In the genomic region with DNA sequence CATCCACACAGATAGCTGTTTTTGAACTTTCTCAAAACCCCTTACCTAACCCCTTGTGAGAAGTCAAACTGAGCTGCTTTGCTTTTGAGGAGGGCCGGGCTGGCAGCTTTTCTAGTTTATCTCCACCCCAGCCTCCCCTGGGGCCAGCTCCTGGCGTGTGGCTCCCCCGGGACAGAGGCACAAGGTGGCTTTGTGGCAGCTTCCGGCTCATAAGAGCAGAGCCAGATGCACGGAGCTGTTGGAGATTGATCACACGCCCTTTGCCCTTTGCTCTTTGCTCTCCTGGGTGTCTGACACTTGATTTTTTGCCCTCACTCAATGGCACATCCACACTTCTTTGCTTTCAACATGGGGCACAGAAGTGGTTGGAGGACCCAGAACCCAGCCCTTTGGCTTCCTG, we compare ENCODE assay signal across 1 cellular context.
TF ChIP-seq lines count a peak whose summit lies in the region.

No MANE protein-coding gene starts in this region.

TF ChIP-seq in GM12878, 131 proteins besides CTCF, POLR2A, EP300 and RAD21 (continues in another document):
- TF ChIP-seq SIN3A (IDR thresholded peaks at IDR 0.05; ENCODE audit: low read depth, low read length) (no peak), MTA2 (IDR thresholded peaks at IDR 0.05; ENCODE audit: low read depth) (peak; percentile 55; the same call in 1 of the 2 replicates), STAT1 (conservative IDR thresholded peaks at IDR 0.05) (no peak), HDAC2 (IDR thresholded peaks at IDR 0.05) (no peak), MEF2A (IDR thresholded peaks at IDR 0.05; ENCODE audit: insufficient read depth, low read depth, low read length) (no peak), EGR1 (IDR thresholded peaks at IDR 0.05; ENCODE audit: borderline replicate concordance in 1 of 2, low read depth in 2 of 2, low read length in 2 of 2) (no peak), RAD51 (IDR thresholded peaks at IDR 0.05) (no peak), MEF2B (IDR thresholded peaks at IDR 0.05; ENCODE audit: partially characterized antibody, poor library complexity, severe bottlenecking) (peak; percentile 95), RELA (IDR thresholded peaks at IDR 0.05; ENCODE audit: borderline replicate concordance, partially characterized antibody) (no peak), EED (IDR thresholded peaks at IDR 0.05; ENCODE audit: low read depth) (no peak), CBX5 (IDR thresholded peaks at IDR 0.05; ENCODE audit: low read depth) (no peak), ZNF24 (IDR thresholded peaks at IDR 0.05) (no peak), TBL1XR1 (IDR thresholded peaks at IDR 0.05; ENCODE audit: low read depth, low read length) (no peak), SMAD1 (IDR thresholded peaks at IDR 0.05; ENCODE audit: low read depth, partially characterized antibody) (no peak), ZNF207 (IDR thresholded peaks at IDR 0.05; ENCODE audit: borderline replicate concordance) (no peak), BCL11A (IDR thresholded peaks at IDR 0.05; ENCODE audit: low read depth, low read length) (no peak), WRNIP1 (IDR thresholded peaks at IDR 0.05; ENCODE audit: borderline replicate concordance, low read depth, low read length) (no peak), JUNB (IDR thresholded peaks at IDR 0.05) (no peak), DPF2 (IDR thresholded peaks at IDR 0.05) (no peak), RUNX3 (IDR thresholded peaks at IDR 0.05; ENCODE audit: low read length) (no peak), FOS (IDR thresholded peaks at IDR 0.05; ENCODE audit: borderline replicate concordance, extremely low read depth, insufficient read length) (no peak), IRF4 (IDR thresholded peaks at IDR 0.05; ENCODE audit: low read depth, low read length) (no peak), MTA3 (IDR thresholded peaks at IDR 0.05; ENCODE audit: borderline replicate concordance, low read length) (no peak), PML (IDR thresholded peaks at IDR 0.05; ENCODE audit: low read length) (no peak), TCF7 (IDR thresholded peaks at IDR 0.05; ENCODE audit: borderline replicate concordance) (no peak), IKZF1 (conservative IDR thresholded peaks at IDR 0.05) (peak; percentile 31; the same call in 1 of the 2 replicates), GATAD2B (conservative IDR thresholded peaks at IDR 0.05; ENCODE audit: low read depth) (0 out of 2 replicates have a peak, but pooled peaks have one; percentile 23), ESRRA (IDR thresholded peaks at IDR 0.05; ENCODE audit: low read length) (no peak), YY1 (IDR thresholded peaks at IDR 0.05; ENCODE audit: low read depth, low read length) (no peak), KAT2A (conservative IDR thresholded peaks at IDR 0.05; ENCODE audit: control insufficient read depth, low read depth, low read length) (no peak), SUPT20H (IDR thresholded peaks at IDR 0.05; ENCODE audit: borderline replicate concordance, control insufficient read depth, low read depth, low read length) (no peak), SRF (IDR thresholded peaks at IDR 0.05; ENCODE audit: low read depth in 2 of 2, low read length in 2 of 2) (no peak), SIX5 (IDR thresholded peaks at IDR 0.05; ENCODE audit: low read depth, low read length, severe bottlenecking) (no peak), ZNF217 (IDR thresholded peaks at IDR 0.05) (no peak), HCFC1 (IDR thresholded peaks at IDR 0.05; ENCODE audit: low read length) (no peak), NR2C1 (IDR thresholded peaks at IDR 0.05) (peak; percentile 90), TCF3 (IDR thresholded peaks at IDR 0.05; ENCODE audit: borderline replicate concordance, insufficient read depth, low read depth, low read length) (no peak)
- TF ChIP-seq, protein P1, sequence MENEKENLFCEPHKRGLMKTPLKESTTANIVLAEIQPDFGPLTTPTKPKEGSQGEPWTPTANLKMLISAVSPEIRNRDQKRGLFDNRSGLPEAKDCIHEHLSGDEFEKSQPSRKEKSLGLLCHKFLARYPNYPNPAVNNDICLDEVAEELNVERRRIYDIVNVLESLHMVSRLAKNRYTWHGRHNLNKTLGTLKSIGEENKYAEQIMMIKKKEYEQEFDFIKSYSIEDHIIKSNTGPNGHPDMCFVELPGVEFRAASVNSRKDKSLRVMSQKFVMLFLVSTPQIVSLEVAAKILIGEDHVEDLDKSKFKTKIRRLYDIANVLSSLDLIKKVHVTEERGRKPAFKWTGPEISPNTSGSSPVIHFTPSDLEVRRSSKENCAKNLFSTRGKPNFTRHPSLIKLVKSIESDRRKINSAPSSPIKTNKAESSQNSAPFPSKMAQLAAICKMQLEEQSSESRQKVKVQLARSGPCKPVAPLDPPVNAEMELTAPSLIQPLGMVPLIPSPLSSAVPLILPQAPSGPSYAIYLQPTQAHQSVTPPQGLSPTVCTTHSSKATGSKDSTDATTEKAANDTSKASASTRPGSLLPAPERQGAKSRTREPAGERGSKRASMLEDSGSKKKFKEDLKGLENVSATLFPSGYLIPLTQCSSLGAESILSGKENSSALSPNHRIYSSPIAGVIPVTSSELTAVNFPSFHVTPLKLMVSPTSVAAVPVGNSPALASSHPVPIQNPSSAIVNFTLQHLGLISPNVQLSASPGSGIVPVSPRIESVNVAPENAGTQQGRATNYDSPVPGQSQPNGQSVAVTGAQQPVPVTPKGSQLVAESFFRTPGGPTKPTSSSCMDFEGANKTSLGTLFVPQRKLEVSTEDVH (IDR thresholded peaks at IDR 0.05; ENCODE audit: low read depth, partially characterized antibody) = no peak
- TF ChIP-seq, protein P2, sequence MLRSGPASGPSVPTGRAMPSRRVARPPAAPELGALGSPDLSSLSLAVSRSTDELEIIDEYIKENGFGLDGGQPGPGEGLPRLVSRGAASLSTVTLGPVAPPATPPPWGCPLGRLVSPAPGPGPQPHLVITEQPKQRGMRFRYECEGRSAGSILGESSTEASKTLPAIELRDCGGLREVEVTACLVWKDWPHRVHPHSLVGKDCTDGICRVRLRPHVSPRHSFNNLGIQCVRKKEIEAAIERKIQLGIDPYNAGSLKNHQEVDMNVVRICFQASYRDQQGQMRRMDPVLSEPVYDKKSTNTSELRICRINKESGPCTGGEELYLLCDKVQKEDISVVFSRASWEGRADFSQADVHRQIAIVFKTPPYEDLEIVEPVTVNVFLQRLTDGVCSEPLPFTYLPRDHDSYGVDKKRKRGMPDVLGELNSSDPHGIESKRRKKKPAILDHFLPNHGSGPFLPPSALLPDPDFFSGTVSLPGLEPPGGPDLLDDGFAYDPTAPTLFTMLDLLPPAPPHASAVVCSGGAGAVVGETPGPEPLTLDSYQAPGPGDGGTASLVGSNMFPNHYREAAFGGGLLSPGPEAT (IDR thresholded peaks at IDR 0.05; ENCODE audit: low read depth) = 0 out of 2 replicates have a peak, but pooled peaks have one; percentile 15
- TF ChIP-seq, protein P3, sequence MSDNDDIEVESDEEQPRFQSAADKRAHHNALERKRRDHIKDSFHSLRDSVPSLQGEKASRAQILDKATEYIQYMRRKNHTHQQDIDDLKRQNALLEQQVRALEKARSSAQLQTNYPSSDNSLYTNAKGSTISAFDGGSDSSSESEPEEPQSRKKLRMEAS (IDR thresholded peaks at IDR 0.05; ENCODE audit: low read depth, low read length) = no peak
- TF ChIP-seq, protein P4, sequence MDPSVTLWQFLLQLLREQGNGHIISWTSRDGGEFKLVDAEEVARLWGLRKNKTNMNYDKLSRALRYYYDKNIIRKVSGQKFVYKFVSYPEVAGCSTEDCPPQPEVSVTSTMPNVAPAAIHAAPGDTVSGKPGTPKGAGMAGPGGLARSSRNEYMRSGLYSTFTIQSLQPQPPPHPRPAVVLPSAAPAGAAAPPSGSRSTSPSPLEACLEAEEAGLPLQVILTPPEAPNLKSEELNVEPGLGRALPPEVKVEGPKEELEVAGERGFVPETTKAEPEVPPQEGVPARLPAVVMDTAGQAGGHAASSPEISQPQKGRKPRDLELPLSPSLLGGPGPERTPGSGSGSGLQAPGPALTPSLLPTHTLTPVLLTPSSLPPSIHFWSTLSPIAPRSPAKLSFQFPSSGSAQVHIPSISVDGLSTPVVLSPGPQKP (IDR thresholded peaks at IDR 0.05; ENCODE audit: low read depth, low read length) = no peak
- TF ChIP-seq, protein P5, sequence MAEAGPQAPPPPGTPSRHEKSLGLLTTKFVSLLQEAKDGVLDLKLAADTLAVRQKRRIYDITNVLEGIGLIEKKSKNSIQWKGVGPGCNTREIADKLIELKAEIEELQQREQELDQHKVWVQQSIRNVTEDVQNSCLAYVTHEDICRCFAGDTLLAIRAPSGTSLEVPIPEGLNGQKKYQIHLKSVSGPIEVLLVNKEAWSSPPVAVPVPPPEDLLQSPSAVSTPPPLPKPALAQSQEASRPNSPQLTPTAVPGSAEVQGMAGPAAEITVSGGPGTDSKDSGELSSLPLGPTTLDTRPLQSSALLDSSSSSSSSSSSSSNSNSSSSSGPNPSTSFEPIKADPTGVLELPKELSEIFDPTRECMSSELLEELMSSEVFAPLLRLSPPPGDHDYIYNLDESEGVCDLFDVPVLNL (IDR thresholded peaks at IDR 0.05; ENCODE audit: low read depth, low read length) = no peak
- TF ChIP-seq, protein P6, sequence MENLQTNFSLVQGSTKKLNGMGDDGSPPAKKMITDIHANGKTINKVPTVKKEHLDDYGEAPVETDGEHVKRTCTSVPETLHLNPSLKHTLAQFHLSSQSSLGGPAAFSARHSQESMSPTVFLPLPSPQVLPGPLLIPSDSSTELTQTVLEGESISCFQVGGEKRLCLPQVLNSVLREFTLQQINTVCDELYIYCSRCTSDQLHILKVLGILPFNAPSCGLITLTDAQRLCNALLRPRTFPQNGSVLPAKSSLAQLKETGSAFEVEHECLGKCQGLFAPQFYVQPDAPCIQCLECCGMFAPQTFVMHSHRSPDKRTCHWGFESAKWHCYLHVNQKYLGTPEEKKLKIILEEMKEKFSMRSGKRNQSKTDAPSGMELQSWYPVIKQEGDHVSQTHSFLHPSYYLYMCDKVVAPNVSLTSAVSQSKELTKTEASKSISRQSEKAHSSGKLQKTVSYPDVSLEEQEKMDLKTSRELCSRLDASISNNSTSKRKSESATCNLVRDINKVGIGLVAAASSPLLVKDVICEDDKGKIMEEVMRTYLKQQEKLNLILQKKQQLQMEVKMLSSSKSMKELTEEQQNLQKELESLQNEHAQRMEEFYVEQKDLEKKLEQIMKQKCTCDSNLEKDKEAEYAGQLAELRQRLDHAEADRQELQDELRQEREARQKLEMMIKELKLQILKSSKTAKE (IDR thresholded peaks at IDR 0.05; ENCODE audit: low read depth, poor library complexity, severe bottlenecking) = no peak
- TF ChIP-seq, protein P7, sequence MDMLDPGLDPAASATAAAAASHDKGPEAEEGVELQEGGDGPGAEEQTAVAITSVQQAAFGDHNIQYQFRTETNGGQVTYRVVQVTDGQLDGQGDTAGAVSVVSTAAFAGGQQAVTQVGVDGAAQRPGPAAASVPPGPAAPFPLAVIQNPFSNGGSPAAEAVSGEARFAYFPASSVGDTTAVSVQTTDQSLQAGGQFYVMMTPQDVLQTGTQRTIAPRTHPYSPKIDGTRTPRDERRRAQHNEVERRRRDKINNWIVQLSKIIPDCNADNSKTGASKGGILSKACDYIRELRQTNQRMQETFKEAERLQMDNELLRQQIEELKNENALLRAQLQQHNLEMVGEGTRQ (IDR thresholded peaks at IDR 0.05; ENCODE audit: borderline replicate concordance, low read depth, low read length) = no peak
- TF ChIP-seq, protein P8, sequence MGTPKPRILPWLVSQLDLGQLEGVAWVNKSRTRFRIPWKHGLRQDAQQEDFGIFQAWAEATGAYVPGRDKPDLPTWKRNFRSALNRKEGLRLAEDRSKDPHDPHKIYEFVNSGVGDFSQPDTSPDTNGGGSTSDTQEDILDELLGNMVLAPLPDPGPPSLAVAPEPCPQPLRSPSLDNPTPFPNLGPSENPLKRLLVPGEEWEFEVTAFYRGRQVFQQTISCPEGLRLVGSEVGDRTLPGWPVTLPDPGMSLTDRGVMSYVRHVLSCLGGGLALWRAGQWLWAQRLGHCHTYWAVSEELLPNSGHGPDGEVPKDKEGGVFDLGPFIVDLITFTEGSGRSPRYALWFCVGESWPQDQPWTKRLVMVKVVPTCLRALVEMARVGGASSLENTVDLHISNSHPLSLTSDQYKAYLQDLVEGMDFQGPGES (IDR thresholded peaks at IDR 0.05) = no peak
- TF ChIP-seq, protein P9, sequence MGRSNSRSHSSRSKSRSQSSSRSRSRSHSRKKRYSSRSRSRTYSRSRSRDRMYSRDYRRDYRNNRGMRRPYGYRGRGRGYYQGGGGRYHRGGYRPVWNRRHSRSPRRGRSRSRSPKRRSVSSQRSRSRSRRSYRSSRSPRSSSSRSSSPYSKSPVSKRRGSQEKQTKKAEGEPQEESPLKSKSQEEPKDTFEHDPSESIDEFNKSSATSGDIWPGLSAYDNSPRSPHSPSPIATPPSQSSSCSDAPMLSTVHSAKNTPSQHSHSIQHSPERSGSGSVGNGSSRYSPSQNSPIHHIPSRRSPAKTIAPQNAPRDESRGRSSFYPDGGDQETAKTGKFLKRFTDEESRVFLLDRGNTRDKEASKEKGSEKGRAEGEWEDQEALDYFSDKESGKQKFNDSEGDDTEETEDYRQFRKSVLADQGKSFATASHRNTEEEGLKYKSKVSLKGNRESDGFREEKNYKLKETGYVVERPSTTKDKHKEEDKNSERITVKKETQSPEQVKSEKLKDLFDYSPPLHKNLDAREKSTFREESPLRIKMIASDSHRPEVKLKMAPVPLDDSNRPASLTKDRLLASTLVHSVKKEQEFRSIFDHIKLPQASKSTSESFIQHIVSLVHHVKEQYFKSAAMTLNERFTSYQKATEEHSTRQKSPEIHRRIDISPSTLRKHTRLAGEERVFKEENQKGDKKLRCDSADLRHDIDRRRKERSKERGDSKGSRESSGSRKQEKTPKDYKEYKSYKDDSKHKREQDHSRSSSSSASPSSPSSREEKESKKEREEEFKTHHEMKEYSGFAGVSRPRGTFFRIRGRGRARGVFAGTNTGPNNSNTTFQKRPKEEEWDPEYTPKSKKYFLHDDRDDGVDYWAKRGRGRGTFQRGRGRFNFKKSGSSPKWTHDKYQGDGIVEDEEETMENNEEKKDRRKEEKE (IDR thresholded peaks at IDR 0.05) = no peak
- TF ChIP-seq, protein P10, sequence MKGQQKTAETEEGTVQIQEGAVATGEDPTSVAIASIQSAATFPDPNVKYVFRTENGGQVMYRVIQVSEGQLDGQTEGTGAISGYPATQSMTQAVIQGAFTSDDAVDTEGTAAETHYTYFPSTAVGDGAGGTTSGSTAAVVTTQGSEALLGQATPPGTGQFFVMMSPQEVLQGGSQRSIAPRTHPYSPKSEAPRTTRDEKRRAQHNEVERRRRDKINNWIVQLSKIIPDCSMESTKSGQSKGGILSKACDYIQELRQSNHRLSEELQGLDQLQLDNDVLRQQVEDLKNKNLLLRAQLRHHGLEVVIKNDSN (IDR thresholded peaks at IDR 0.05; ENCODE audit: borderline replicate concordance, extremely low read length, insufficient read depth, low read depth, low read length) = no peak
- TF ChIP-seq, protein P11, sequence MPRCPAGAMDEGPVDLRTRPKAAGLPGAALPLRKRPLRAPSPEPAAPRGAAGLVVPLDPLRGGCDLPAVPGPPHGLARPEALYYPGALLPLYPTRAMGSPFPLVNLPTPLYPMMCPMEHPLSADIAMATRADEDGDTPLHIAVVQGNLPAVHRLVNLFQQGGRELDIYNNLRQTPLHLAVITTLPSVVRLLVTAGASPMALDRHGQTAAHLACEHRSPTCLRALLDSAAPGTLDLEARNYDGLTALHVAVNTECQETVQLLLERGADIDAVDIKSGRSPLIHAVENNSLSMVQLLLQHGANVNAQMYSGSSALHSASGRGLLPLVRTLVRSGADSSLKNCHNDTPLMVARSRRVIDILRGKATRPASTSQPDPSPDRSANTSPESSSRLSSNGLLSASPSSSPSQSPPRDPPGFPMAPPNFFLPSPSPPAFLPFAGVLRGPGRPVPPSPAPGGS (IDR thresholded peaks at IDR 0.05; ENCODE audit: borderline replicate concordance, insufficient read depth, low read depth, low read length, poor library complexity, severe bottlenecking) = no peak
